Comparison of ENCODE assay signal across 1 cellular context in genomic region chr3:160577551-160578195, GRCh38.
TF ChIP-seq lines count a peak whose summit lies in the region.

No MANE protein-coding gene starts in this region.

TF ChIP-seq in liver, 16 proteins besides CTCF, POLR2A, EP300 and RAD21 (continued from another document):
- peak in 1 of 2 donors; percentile 23 for TF ChIP-seq JUND (IDR thresholded peaks at IDR 0.05)
- peak; percentile 29 for TF ChIP-seq SP1 (IDR thresholded peaks at IDR 0.05)
- TF ChIP-seq FOXA1 (IDR thresholded peaks at IDR 0.05): peak; percentile 13
